Comparison of ENCODE assay signal across 20 cellular contexts in the genomic region with DNA sequence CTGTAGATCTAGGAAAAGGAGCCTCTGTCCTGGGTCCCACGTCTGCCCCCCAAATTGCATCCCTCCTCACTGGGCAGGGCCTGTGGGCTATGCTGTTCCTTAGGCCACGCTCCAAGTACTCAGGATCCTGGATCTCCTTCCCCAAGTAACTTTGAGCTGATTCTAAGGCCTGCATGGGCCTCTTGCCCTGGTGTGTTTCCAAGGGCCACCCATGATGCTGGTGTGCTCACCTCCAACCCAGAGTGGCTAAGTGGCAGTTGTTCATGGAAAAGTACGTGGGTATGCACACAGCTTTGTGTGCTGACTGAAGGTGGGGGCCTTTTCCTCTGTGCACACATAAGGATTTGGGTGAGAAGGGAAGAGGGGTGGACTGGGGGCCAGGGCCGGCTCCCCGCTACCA. TPM values are rescaled to one million over a fixed set of nuclear protein-coding genes. Genes with fewer than 3 reads are reported as not detected.
DNase-seq lines count a peak whose midpoint lies in the region; ATAC-seq and TF ChIP-seq lines count a peak whose summit lies in the region.
"Had no signal": no experiment of that assay in that cellular context is flagged by ENCODE, and none has a peak within 500 bp of the region (broad histone marks: within the 10 kb centered on the region; RNA-seq: fewer than 3 reads in every experiment).

No MANE protein-coding gene starts in this region.

- no peak for TF ChIP-seq POLR2A in gastroesophageal sphincter (IDR thresholded peaks at IDR 0.05)

- intact Hi-C loops in PC-3 (cut with micrococcal nuclease) (no loop called here), left lung (cut with DNase I) (no loop called here)

- H2AFZ ChIP-seq in ACC112 (ENCODE audit: low read length, unreplicated experiment) (no peak overlapping the region), PC-3 (ENCODE audit: low read length) (no peak overlapping the region)

- TF ChIP-seq CTCF in PC-3 (conservative IDR thresholded peaks at IDR 0.05; ENCODE audit: low read depth, low read length), result no peak
- TF ChIP-seq CTCF in gastroesophageal sphincter (IDR thresholded peaks at IDR 0.05), result no peak
- TF ChIP-seq CTCF in left lung (IDR thresholded peaks at IDR 0.05), result no peak

- H3K9me3 ChIP-seq in PC-3 (ENCODE audit: low read length), result no peaks in the 10 kb centered on the region
- no peaks in the 10 kb centered on the region for H3K9me3 ChIP-seq in gastroesophageal sphincter
- no peaks in the 10 kb centered on the region for H3K9me3 ChIP-seq in left lung
- H3K9me3 ChIP-seq: HAP-1 had no signal

- H3K36me3 ChIP-seq in ACC112 (ENCODE audit: insufficient read depth, low read length), result 0 out of 2 replicates have a peak, but pooled peaks cover 7% of the 10 kb centered on the region
- H3K36me3 ChIP-seq in PC-3 (ENCODE audit: low read depth, low read length), result no peaks in the 10 kb centered on the region
- peaks cover 0 to 31% of the 10 kb centered on the region in 2 donors for H3K36me3 ChIP-seq in gastroesophageal sphincter
- peaks cover 3% of the 10 kb centered on the region for H3K36me3 ChIP-seq in rectal smooth muscle tissue (ENCODE audit: control insufficient read depth, insufficient read depth, low read length)
- H3K36me3 ChIP-seq in left lung, result no peaks in the 10 kb centered on the region
- H3K36me3 ChIP-seq: HAP-1 had no signal

- DNase-seq in PC-3 (no peak), left lung (no peak), glomerular visceral epithelial cell (ENCODE audit: extremely low spot score) (no peak)
- DNase-seq in activated CD4-positive, alpha-beta T cell treated with anti-CD3 and anti-CD28 coated beads for 4 hours, result no peak
- DNase-seq in activated CD4-positive, alpha-beta T cell treated with anti-CD3 and anti-CD28 coated beads for 48 hours, result no peak
- DNase-seq: CD8-positive, alpha-beta T cell; DND-41; GDM1; NCI-H1436 treated with DMSO at 0.1 percent for 48 hours; NCI-H2081 treated with DMSO at 0.1 percent for 48 hours; NCI-H2227 treated with DMSO at 0.1 percent for 48 hours; NCI-H526; NK-92 treated with Interleukin-12 subunit alpha and Interleukin-12 subunit beta, amount 100 ng/mL, for 24 hours; OCI-M1 had no signal

- no peak for ATAC-seq in PC-3
- ATAC-seq in gastroesophageal sphincter, result no peak
- ATAC-seq in left lung, result no peak
- ATAC-seq: CD8-positive, alpha-beta T cell; K562 had no signal

- H3K27ac ChIP-seq in ACC112 (ENCODE audit: low read depth, low read length), result peak overlapping the region; percentile 80; the same call in 1 of the 2 replicates
- no peak overlapping the region for H3K27ac ChIP-seq in PC-3 (ENCODE audit: low read length)
- peak overlapping the region in 3 of 4 donors; percentile 48 to 81 (median 62) for H3K27ac ChIP-seq in gastroesophageal sphincter
- peak overlapping the region; percentile 41 for H3K27ac ChIP-seq in rectal smooth muscle tissue (ENCODE audit: low read depth, low read length)
- no peak overlapping the region for H3K27ac ChIP-seq in left lung

- TF ChIP-seq EP300 in gastroesophageal sphincter (IDR thresholded peaks at IDR 0.05), result no peak

- H3K9ac ChIP-seq in PC-3 (ENCODE audit: low read length) (no peak overlapping the region), rectal smooth muscle tissue (ENCODE audit: low read length) (no peak overlapping the region)

- POLR2A ChIA-PET in PC-3 (lab: Charles Lee; ENCODE audit: unreplicated experiment), result no interaction called here

- no peaks in the 10 kb centered on the region for H3F3A ChIP-seq in PC-3 (ENCODE audit: low read length, unreplicated experiment)

- H3K79me2 ChIP-seq in ACC112 (ENCODE audit: control insufficient read depth, insufficient read depth, low read length, unreplicated experiment) (peaks cover 3% of the 10 kb centered on the region), PC-3 (ENCODE audit: low read length) (no peaks in the 10 kb centered on the region)

- 0 out of 2 replicates have a peak overlapping the region, but pooled peaks have one; percentile 45 for H3K4me2 ChIP-seq in PC-3 (ENCODE audit: low read length)

- no peaks in the 10 kb centered on the region for H4K20me1 ChIP-seq in PC-3 (ENCODE audit: low read length)

- H3K9me2 ChIP-seq in PC-3 (replicated peaks; ENCODE audit: low read length), result no peaks in the 10 kb centered on the region

- peaks cover 22% of the 10 kb centered on the region for H3K4me1 ChIP-seq in ACC112 (ENCODE audit: control insufficient read depth, insufficient read depth, low read length, unreplicated experiment)
- peaks cover 24% of the 10 kb centered on the region for H3K4me1 ChIP-seq in PC-3 (ENCODE audit: insufficient read depth, low read length)
- H3K4me1 ChIP-seq in gastroesophageal sphincter, result peaks cover 4 to 71% (median 21%) of the 10 kb centered on the region in 3 donors
- peaks cover 13% of the 10 kb centered on the region for H3K4me1 ChIP-seq in rectal smooth muscle tissue (ENCODE audit: control insufficient read depth, insufficient read depth, low read length)
- peaks cover 0 to 7% of the 10 kb centered on the region in 2 donors for H3K4me1 ChIP-seq in left lung

- BruUV-seq in PC-3 (replicated peaks; lab: Mats Ljungman, UMichigan), result no TSS peak

- 79 to 90% methylated on average over 3 to 5 of the region's 5 CpGs for WGBS in gastroesophageal sphincter (ENCODE audit: low coverage in 1 of 2), 2 donors

- CTCF ChIA-PET in PC-3 (lab: Charles Lee), result no interaction called here

- no peaks in the 10 kb centered on the region for H3K27me3 ChIP-seq in ACC112 (ENCODE audit: insufficient read depth, low read length)
- H3K27me3 ChIP-seq in PC-3 (ENCODE audit: low read length), result no peaks in the 10 kb centered on the region
- H3K27me3 ChIP-seq in gastroesophageal sphincter, result no peaks in the 10 kb centered on the region
- H3K27me3 ChIP-seq in rectal smooth muscle tissue (ENCODE audit: control insufficient read depth, insufficient read depth, low read length), result peaks cover 4% of the 10 kb centered on the region
- H3K27me3 ChIP-seq in left lung, result peaks cover 0 to 7% of the 10 kb centered on the region in 2 donors

- H3K4me3 ChIP-seq in ACC112 (ENCODE audit: low read depth, low read length), result no peak overlapping the region
- no peak overlapping the region for H3K4me3 ChIP-seq in PC-3 (ENCODE audit: low read length)
- H3K4me3 ChIP-seq in gastroesophageal sphincter, result no peak overlapping the region
- H3K4me3 ChIP-seq in rectal smooth muscle tissue (ENCODE audit: low read length), result no peak overlapping the region
- H3K4me3 ChIP-seq in left lung, result no peak overlapping the region
- H3K4me3 ChIP-seq: HAP-1, K562 had no signal

RNA-seq across cellular contexts. Expression of gene GMPR, which starts 5.3 kb away (rescaled TPM):
- total RNA-seq in PC-3 (2014; rRNA removed) (5.0 and 5.8 TPM in 2 replicates), gastroesophageal sphincter (10 to 100 TPM; 18.2 to 71.5 (median 45.6) TPM), left lung (10 to 100 TPM; 11.6 to 16.1 TPM)
- total RNA-seq: B cell had no signal

Comparison
In these comparisons a context has a peak if more than half of its experiments do, and no peak if none do; other contexts are left out.
1. H3K27ac ChIP-seq: peak in ACC112 (single experiment), gastroesophageal sphincter (3 of 4) and rectal smooth muscle tissue (single experiment); none in PC-3 (single experiment) and left lung (0 of 2).